In genomic region chr5:76755779-76756637, GRCh38 we compare ENCODE assay signal across 23 cellular contexts.
"Had no signal": no experiment of that assay in that cellular context is flagged by ENCODE, and none has a peak within 500 bp of the region (broad histone marks: within the 10 kb centered on the region; RNA-seq: fewer than 3 reads in every experiment).

No MANE protein-coding gene starts in this region.

- H3K4me3 ChIP-seq: adrenal gland, body of pancreas, coronary artery, dorsolateral prefrontal cortex, left ventricle myocardium inferior, mucosa of descending colon, ovary, sigmoid colon, stomach, tibial artery had no signal

- H3K27ac ChIP-seq: adrenal gland, body of pancreas, coronary artery, dorsolateral prefrontal cortex, left ventricle myocardium inferior, ovary, sigmoid colon, stomach, tibial artery had no signal

- H3K9me3 ChIP-seq: adrenal gland, body of pancreas, left ventricle myocardium inferior, mucosa of descending colon, ovary, sigmoid colon, stomach, tibial artery had no signal

- H3K27me3 ChIP-seq: adrenal gland, body of pancreas, ovary, sigmoid colon, stomach, tibial artery had no signal

- H3K36me3 ChIP-seq: adrenal gland, left ventricle myocardium inferior, ovary, sigmoid colon, stomach, tibial artery had no signal

- H3K4me1 ChIP-seq: adrenal gland, body of pancreas, left ventricle myocardium inferior, sigmoid colon, stomach, tibial artery had no signal

- DNase-seq: activated CD4-positive, alpha-beta memory T cell treated with anti-CD3 and anti-CD28 coated beads, Interleukin-2, amount 10 ng/mL, durations not matched to agents 7 days and 5 days; activated CD4-positive, alpha-beta T cell treated with anti-CD3 and anti-CD28 coated beads for 1 hour; activated CD4-positive, alpha-beta T cell treated with anti-CD3 and anti-CD28 coated beads, Interleukin-2, amount 10 ng/mL, durations not matched to agents 7 days and 5 days; activated effector memory CD4-positive, alpha-beta T cell treated with anti-CD3 and anti-CD28 coated beads, Interleukin-2, amount 50 U/mL, for 16 hours; activated naive CD4-positive, alpha-beta T cell treated with anti-CD3 and anti-CD28 coated beads for 36 hours; activated naive CD8-positive, alpha-beta T cell treated with anti-CD3 and anti-CD28 coated beads for 36 hours; adrenal gland; aorta; body of pancreas; cerebellar nuclear complex; dorsolateral prefrontal cortex; effector memory CD4-positive, alpha-beta T cell; kidney glomerular epithelial cell; left ventricle myocardium inferior; mucosa of descending colon; ovary; sigmoid colon; small intestine; stimulated activated CD4-positive, alpha-beta T cell treated with anti-CD3 and anti-CD28 coated beads, Interleukin-4, amount 100 ng/mL, for 24 hours; stomach; T-helper 2 cell; tibial artery had no signal
